In genomic region chr5:88666761-88667186, GRCh38 we compare ENCODE assay signal across 9 cellular contexts.
DNase-seq lines count a peak whose midpoint lies in the region; ATAC-seq and TF ChIP-seq lines count a peak whose summit lies in the region.
"Had no signal": no experiment of that assay in that cellular context is flagged by ENCODE, and none has a peak within 500 bp of the region (broad histone marks: within the 10 kb centered on the region; RNA-seq: fewer than 3 reads in every experiment).

No MANE protein-coding gene starts in this region.

- no peak for TF ChIP-seq CTCF in cardiac fibroblast (IDR thresholded peaks at IDR 0.05; ENCODE audit: low read depth, low read length)

- peak overlapping the region; percentile 17 to 21 for H3K4me3 ChIP-seq in cardiac fibroblast (replicated peaks in 1 of 2; ENCODE audit: low read depth in 2 of 2, low read length in 2 of 2)
- H3K4me3 ChIP-seq: SK-N-MC had no signal

- DNase-seq in EH (ENCODE audit: low read depth): peak; percentile 23
- DNase-seq in LHCN-M2 (ENCODE audit: low read depth): peak; percentile 19
- DNase-seq in cardiac fibroblast (ENCODE audit: low read depth in 2 of 2): peak in 1 of 2 donors; percentile 22
- no peak for DNase-seq in natural killer cell treated with Interleukin-12 subunit alpha and Interleukin-12 subunit beta and Interleukin-15 and Interleukin-18, amount 100 ng/mL, for 72 hours (ENCODE audit: low spot score)
- no peak for DNase-seq in AG08395 (ENCODE audit: low spot score)
- no peak for DNase-seq in HPDE6-E6E7 (ENCODE audit: extremely low spot score)
- DNase-seq in hippocampal formation (lab: John Stamatoyannopoulos, UW): no peak

- no peaks in the 10 kb centered on the region for H3K9me3 Mint-ChIP-seq in natural killer cell treated with Interleukin-12 subunit alpha and Interleukin-12 subunit beta and Interleukin-15 and Interleukin-18, amount 100 ng/mL, for 72 hours

- ATAC-seq in GM21576 (IDR thresholded peaks at IDR 0.05; ENCODE audit: unreplicated experiment): peak; percentile 61
- no peak for ATAC-seq in natural killer cell treated with Interleukin-12 subunit alpha and Interleukin-12 subunit beta and Interleukin-15 and Interleukin-18, amount 100 ng/mL, for 72 hours

- peak overlapping the region; percentile 88 for H3K4me3 Mint-ChIP-seq in natural killer cell treated with Interleukin-12 subunit alpha and Interleukin-12 subunit beta and Interleukin-15 and Interleukin-18, amount 100 ng/mL, for 72 hours

- peaks cover 18 to 24% of the 10 kb centered on the region in 2 donors for H3K4me1 Mint-ChIP-seq in natural killer cell treated with Interleukin-12 subunit alpha and Interleukin-12 subunit beta and Interleukin-15 and Interleukin-18, amount 100 ng/mL, for 72 hours (ENCODE audit: low read depth in 2 of 2)

- no peak overlapping the region for H3K27ac Mint-ChIP-seq in natural killer cell treated with Interleukin-12 subunit alpha and Interleukin-12 subunit beta and Interleukin-15 and Interleukin-18, amount 100 ng/mL, for 72 hours

- peaks cover 55 to 86% of the 10 kb centered on the region in 2 donors for H3K27me3 Mint-ChIP-seq in natural killer cell treated with Interleukin-12 subunit alpha and Interleukin-12 subunit beta and Interleukin-15 and Interleukin-18, amount 100 ng/mL, for 72 hours

- H3K36me3 Mint-ChIP-seq in natural killer cell treated with Interleukin-12 subunit alpha and Interleukin-12 subunit beta and Interleukin-15 and Interleukin-18, amount 100 ng/mL, for 72 hours: peaks cover 12% of the 10 kb centered on the region

Comparison
In these comparisons a context has a peak if more than half of its experiments do, and no peak if none do; other contexts are left out.
1. DNase-seq: peak in EH (single experiment) and LHCN-M2 (single experiment); none in natural killer cell treated with Interleukin-12 subunit alpha and Interleukin-12 subunit beta and Interleukin-15 and Interleukin-18, amount 100 ng/mL, for 72 hours (single experiment), AG08395 (single experiment), HPDE6-E6E7 (single experiment) and hippocampal formation (0 of 2).